ENCODE assay signal across 2 cellular contexts in the genomic region with DNA sequence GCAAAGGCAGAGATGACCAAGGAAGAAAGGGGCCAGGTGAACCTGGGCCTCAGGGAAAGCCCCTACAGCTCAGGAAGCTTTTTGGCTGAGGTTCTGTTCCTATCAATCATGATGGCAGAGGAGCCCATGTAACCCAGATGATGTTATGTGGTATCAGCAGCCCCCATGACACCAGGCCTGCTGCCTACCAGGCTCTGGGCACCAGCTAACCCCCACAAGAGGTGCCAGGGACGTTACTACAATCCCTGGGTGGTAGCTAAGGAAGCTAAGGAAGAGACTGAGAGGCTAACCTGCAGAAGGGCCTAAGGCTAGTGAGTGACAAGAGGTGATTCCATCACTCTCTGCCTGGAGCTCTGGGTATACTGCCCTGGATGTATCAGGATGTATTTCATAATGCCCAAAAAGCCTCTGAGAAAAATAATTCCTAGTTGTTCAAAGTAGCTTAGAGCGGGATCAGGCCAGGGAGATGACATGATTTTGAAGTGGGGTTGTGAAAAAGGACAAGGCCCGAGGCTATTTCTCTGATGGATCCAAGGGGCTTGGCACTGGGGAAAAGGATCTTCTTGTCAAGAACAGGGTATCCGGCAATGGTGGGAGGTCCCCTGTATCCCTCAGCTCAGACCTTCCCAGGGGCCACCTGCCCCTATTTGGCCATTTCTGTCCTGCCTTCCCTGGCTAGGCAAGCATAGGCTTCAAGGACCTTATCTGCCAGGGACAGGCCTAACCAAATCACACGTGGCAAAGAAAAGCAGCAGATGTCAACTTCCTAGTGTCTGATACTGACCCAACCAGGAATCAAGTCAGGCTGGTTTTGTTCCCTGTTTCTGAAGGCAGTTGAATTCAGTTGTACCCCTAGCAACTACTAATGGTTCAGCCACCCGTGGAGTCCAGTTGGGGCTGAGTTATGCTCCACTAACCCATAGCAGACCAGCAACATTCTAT.
TF ChIP-seq lines count a peak whose summit lies in the region.

No MANE protein-coding gene starts in this region.

TF ChIP-seq in Ishikawa, 13 proteins besides CTCF, POLR2A, EP300 and RAD21 (continued from another document):
- TF ChIP-seq, protein P1, sequence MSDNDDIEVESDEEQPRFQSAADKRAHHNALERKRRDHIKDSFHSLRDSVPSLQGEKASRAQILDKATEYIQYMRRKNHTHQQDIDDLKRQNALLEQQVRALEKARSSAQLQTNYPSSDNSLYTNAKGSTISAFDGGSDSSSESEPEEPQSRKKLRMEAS (IDR thresholded peaks at IDR 0.05) = peak; percentile 71; the same call in 1 of the 2 replicates

TF ChIP-seq in K562, 482 proteins besides CTCF, POLR2A, EP300 and RAD21 (continued from another document and continues in another):
- TF ChIP-seq, protein P2, sequence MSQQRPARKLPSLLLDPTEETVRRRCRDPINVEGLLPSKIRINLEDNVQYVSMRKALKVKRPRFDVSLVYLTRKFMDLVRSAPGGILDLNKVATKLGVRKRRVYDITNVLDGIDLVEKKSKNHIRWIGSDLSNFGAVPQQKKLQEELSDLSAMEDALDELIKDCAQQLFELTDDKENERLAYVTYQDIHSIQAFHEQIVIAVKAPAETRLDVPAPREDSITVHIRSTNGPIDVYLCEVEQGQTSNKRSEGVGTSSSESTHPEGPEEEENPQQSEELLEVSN (IDR thresholded peaks at IDR 0.05; ENCODE audit: borderline replicate concordance in 1 of 2, extremely low read depth in 1 of 2, insufficient read depth in 1 of 2, insufficient read length in 1 of 2, low read depth in 1 of 2, low read length in 1 of 2, poor library complexity in 1 of 2, severe bottlenecking in 1 of 2) = no peak
- TF ChIP-seq, protein P3, sequence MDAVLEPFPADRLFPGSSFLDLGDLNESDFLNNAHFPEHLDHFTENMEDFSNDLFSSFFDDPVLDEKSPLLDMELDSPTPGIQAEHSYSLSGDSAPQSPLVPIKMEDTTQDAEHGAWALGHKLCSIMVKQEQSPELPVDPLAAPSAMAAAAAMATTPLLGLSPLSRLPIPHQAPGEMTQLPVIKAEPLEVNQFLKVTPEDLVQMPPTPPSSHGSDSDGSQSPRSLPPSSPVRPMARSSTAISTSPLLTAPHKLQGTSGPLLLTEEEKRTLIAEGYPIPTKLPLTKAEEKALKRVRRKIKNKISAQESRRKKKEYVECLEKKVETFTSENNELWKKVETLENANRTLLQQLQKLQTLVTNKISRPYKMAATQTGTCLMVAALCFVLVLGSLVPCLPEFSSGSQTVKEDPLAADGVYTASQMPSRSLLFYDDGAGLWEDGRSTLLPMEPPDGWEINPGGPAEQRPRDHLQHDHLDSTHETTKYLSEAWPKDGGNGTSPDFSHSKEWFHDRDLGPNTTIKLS (IDR thresholded peaks at IDR 0.05; ENCODE audit: borderline replicate concordance, low read depth) = no peak; the same call in 1 of the 2 replicates
- TF ChIP-seq EP400 (IDR thresholded peaks at IDR 0.05) (no peak), JUN (IDR thresholded peaks at IDR 0.05; ENCODE audit: borderline replicate concordance, low read depth, low read length) (no peak), JUN (CRISPR knock-in tag; IDR thresholded peaks at IDR 0.05; ENCODE audit: borderline replicate concordance) (no peak), MCM2 (IDR thresholded peaks at IDR 0.05; ENCODE audit: low read depth) (no peak), KLF1 (tag; IDR thresholded peaks at IDR 0.05) (no peak), XRCC5 (IDR thresholded peaks at IDR 0.05; ENCODE audit: low read depth, low read length) (no peak; the same call in 1 of the 2 replicates), CBFA2T3 (IDR thresholded peaks at IDR 0.05) (peak; percentile 92), NONO (IDR thresholded peaks at IDR 0.05; ENCODE audit: low read depth in 2 of 2, low read length in 1 of 2) (no peak), ZNF324 (CRISPR knock-in tag; IDR thresholded peaks at IDR 0.05) (no peak), ZFX (CRISPR knock-in tag; IDR thresholded peaks at IDR 0.05) (no peak), ZFPM2 (CRISPR knock-in tag; IDR thresholded peaks at IDR 0.05) (no peak), ILK (tag; IDR thresholded peaks at IDR 0.05; ENCODE audit: borderline replicate concordance, low read depth) (no peak), CBX2 (IDR thresholded peaks at IDR 0.05; ENCODE audit: insufficient read depth, low read length, poor library complexity, severe bottlenecking) (no peak), HNRNPL (IDR thresholded peaks at IDR 0.05; ENCODE audit: low read depth, low read length) (no peak), MED1 (CRISPR knock-in tag; IDR thresholded peaks at IDR 0.05; ENCODE audit: borderline replicate concordance) (no peak), RBM22 (IDR thresholded peaks at IDR 0.05; ENCODE audit: low read depth, low read length, poor library complexity, severe bottlenecking) (no peak), ZNF764 (CRISPR knock-in tag; IDR thresholded peaks at IDR 0.05; ENCODE audit: low read depth) (no peak), ARNT (IDR thresholded peaks at IDR 0.05) (no peak), PTTG1 (tag; IDR thresholded peaks at IDR 0.05; ENCODE audit: low read depth) (no peak), ZNF165 (CRISPR knock-in tag; IDR thresholded peaks at IDR 0.05; ENCODE audit: borderline replicate concordance) (no peak), NFRKB (IDR thresholded peaks at IDR 0.05; ENCODE audit: low read depth) (no peak), CC2D1A (IDR thresholded peaks at IDR 0.05) (no peak), ZKSCAN3 (CRISPR knock-in tag; IDR thresholded peaks at IDR 0.05) (no peak), ZNF75A (CRISPR knock-in tag; IDR thresholded peaks at IDR 0.05) (no peak)
- TF ChIP-seq, protein P4, sequence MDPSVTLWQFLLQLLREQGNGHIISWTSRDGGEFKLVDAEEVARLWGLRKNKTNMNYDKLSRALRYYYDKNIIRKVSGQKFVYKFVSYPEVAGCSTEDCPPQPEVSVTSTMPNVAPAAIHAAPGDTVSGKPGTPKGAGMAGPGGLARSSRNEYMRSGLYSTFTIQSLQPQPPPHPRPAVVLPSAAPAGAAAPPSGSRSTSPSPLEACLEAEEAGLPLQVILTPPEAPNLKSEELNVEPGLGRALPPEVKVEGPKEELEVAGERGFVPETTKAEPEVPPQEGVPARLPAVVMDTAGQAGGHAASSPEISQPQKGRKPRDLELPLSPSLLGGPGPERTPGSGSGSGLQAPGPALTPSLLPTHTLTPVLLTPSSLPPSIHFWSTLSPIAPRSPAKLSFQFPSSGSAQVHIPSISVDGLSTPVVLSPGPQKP (CRISPR knock-in tag; IDR thresholded peaks at IDR 0.05) = no peak
- TF ChIP-seq, protein P5, sequence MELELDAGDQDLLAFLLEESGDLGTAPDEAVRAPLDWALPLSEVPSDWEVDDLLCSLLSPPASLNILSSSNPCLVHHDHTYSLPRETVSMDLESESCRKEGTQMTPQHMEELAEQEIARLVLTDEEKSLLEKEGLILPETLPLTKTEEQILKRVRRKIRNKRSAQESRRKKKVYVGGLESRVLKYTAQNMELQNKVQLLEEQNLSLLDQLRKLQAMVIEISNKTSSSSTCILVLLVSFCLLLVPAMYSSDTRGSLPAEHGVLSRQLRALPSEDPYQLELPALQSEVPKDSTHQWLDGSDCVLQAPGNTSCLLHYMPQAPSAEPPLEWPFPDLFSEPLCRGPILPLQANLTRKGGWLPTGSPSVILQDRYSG (tag; conservative IDR thresholded peaks at IDR 0.05; ENCODE audit: low read depth) = no peak
- TF ChIP-seq, protein P6, sequence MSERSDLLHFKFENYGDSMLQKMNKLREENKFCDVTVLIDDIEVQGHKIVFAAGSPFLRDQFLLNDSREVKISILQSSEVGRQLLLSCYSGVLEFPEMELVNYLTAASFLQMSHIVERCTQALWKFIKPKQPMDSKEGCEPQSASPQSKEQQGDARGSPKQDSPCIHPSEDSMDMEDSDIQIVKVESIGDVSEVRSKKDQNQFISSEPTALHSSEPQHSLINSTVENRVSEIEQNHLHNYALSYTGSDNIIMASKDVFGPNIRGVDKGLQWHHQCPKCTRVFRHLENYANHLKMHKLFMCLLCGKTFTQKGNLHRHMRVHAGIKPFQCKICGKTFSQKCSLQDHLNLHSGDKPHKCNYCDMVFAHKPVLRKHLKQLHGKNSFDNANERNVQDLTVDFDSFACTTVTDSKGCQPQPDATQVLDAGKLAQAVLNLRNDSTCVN (CRISPR knock-in tag; IDR thresholded peaks at IDR 0.05) = no peak
- TF ChIP-seq, protein P7, sequence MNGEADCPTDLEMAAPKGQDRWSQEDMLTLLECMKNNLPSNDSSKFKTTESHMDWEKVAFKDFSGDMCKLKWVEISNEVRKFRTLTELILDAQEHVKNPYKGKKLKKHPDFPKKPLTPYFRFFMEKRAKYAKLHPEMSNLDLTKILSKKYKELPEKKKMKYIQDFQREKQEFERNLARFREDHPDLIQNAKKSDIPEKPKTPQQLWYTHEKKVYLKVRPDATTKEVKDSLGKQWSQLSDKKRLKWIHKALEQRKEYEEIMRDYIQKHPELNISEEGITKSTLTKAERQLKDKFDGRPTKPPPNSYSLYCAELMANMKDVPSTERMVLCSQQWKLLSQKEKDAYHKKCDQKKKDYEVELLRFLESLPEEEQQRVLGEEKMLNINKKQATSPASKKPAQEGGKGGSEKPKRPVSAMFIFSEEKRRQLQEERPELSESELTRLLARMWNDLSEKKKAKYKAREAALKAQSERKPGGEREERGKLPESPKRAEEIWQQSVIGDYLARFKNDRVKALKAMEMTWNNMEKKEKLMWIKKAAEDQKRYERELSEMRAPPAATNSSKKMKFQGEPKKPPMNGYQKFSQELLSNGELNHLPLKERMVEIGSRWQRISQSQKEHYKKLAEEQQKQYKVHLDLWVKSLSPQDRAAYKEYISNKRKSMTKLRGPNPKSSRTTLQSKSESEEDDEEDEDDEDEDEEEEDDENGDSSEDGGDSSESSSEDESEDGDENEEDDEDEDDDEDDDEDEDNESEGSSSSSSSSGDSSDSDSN (IDR thresholded peaks at IDR 0.05; ENCODE audit: borderline replicate concordance in 1 of 2, low read depth in 2 of 2, low read length in 2 of 2) = no peak
- TF ChIP-seq, protein P8, sequence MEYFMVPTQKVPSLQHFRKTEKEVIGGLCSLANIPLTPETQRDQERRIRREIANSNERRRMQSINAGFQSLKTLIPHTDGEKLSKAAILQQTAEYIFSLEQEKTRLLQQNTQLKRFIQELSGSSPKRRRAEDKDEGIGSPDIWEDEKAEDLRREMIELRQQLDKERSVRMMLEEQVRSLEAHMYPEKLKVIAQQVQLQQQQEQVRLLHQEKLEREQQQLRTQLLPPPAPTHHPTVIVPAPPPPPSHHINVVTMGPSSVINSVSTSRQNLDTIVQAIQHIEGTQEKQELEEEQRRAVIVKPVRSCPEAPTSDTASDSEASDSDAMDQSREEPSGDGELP (CRISPR knock-in tag; IDR thresholded peaks at IDR 0.05; ENCODE audit: borderline replicate concordance) = peak; percentile 57; the same call in 1 of the 2 replicates
- TF ChIP-seq, protein P9, sequence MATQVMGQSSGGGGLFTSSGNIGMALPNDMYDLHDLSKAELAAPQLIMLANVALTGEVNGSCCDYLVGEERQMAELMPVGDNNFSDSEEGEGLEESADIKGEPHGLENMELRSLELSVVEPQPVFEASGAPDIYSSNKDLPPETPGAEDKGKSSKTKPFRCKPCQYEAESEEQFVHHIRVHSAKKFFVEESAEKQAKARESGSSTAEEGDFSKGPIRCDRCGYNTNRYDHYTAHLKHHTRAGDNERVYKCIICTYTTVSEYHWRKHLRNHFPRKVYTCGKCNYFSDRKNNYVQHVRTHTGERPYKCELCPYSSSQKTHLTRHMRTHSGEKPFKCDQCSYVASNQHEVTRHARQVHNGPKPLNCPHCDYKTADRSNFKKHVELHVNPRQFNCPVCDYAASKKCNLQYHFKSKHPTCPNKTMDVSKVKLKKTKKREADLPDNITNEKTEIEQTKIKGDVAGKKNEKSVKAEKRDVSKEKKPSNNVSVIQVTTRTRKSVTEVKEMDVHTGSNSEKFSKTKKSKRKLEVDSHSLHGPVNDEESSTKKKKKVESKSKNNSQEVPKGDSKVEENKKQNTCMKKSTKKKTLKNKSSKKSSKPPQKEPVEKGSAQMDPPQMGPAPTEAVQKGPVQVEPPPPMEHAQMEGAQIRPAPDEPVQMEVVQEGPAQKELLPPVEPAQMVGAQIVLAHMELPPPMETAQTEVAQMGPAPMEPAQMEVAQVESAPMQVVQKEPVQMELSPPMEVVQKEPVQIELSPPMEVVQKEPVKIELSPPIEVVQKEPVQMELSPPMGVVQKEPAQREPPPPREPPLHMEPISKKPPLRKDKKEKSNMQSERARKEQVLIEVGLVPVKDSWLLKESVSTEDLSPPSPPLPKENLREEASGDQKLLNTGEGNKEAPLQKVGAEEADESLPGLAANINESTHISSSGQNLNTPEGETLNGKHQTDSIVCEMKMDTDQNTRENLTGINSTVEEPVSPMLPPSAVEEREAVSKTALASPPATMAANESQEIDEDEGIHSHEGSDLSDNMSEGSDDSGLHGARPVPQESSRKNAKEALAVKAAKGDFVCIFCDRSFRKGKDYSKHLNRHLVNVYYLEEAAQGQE (CRISPR knock-in tag; IDR thresholded peaks at IDR 0.05; ENCODE audit: low read depth) = no peak
- TF ChIP-seq, protein P10, sequence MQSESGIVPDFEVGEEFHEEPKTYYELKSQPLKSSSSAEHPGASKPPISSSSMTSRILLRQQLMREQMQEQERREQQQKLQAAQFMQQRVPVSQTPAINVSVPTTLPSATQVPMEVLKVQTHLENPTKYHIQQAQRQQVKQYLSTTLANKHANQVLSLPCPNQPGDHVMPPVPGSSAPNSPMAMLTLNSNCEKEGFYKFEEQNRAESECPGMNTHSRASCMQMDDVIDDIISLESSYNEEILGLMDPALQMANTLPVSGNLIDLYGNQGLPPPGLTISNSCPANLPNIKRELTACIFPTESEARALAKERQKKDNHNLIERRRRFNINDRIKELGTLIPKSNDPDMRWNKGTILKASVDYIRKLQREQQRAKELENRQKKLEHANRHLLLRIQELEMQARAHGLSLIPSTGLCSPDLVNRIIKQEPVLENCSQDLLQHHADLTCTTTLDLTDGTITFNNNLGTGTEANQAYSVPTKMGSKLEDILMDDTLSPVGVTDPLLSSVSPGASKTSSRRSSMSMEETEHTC (IDR thresholded peaks at IDR 0.05) = no peak
- TF ChIP-seq, protein P11, sequence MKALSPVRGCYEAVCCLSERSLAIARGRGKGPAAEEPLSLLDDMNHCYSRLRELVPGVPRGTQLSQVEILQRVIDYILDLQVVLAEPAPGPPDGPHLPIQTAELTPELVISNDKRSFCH (CRISPR knock-in tag; IDR thresholded peaks at IDR 0.05) = no peak
- TF ChIP-seq, protein P11 (tag; IDR thresholded peaks at IDR 0.05) = no peak
- TF ChIP-seq, protein P12, sequence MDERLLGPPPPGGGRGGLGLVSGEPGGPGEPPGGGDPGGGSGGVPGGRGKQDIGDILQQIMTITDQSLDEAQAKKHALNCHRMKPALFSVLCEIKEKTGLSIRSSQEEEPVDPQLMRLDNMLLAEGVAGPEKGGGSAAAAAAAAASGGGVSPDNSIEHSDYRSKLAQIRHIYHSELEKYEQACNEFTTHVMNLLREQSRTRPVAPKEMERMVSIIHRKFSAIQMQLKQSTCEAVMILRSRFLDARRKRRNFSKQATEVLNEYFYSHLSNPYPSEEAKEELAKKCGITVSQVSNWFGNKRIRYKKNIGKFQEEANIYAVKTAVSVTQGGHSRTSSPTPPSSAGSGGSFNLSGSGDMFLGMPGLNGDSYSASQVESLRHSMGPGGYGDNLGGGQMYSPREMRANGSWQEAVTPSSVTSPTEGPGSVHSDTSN (CRISPR knock-in tag; IDR thresholded peaks at IDR 0.05; ENCODE audit: low read depth) = no peak
- TF ChIP-seq, protein P12 (tag; conservative IDR thresholded peaks at IDR 0.05; ENCODE audit: low read depth) = no peak
